In the genomic region with DNA sequence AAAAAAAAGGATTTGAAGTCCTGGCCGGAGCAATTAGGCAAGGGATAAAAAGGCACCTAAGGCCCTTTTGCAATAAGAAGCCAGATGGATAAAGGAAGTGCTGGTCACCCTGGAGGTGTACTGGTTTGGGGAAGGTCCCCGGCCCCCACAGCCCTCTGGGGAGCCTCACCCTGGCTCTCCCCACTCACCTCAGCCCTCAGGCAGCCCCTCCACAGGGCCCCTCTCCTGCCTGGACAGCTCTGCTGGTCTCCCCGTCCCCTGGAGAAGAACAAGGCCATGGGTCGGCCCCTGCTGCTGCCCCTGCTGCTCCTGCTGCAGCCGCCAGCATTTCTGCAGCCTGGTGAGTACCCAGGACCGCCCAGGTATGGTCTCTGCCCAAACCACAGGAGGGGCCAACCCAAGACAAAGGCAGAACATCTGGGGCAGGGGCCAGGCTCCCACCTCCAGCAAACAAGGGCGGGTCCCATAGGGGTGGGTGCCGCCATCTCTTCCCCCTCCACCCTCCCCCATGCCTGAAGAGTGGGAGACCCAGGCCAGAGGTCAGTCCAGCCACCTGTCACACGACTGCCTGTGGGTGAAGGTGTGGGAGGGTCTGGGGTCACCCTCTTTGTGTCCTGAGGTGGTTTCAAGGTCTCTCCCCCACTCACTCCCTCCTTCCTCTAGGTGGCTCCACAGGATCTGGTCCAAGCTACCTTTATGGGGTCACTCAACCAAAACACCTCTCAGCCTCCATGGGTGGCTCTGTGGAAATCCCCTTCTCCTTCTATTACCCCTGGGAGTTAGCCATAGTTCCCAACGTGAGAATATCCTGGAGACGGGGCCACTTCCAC, we compare ENCODE assay signal across 8 cellular contexts. TPM values are rescaled to one million over a fixed set of nuclear protein-coding genes. Genes with fewer than 3 reads are reported as not detected.
A peak's percentile ranks its signal among the peaks of the same experiment; 100 is the strongest.
DNase-seq lines count a peak whose midpoint lies in the region; ATAC-seq and TF ChIP-seq lines count a peak whose summit lies in the region.

A gene (plus strand): TSS at position 91 of the 830 bp plus-strand sequence. CDS start 186 bp downstream, at position 277.

- ATAC-seq in Right ventricle myocardium superior (ENCODE audit: poor library complexity), result no peak
- ATAC-seq in body of pancreas, result no peak
- peak in 1 of 2 donors; percentile 16 for ATAC-seq in lower lobe of right lung
- no peak for ATAC-seq in aorta (ENCODE audit: low FRiP score)

- WGBS in body of pancreas, 2 donors, result 89 to 90% methylated on average over 5 to 8 of the region's 11 CpGs
- WGBS in aorta, 2 donors, result 77 to 80% methylated on average over 11 of the region's 11 CpGs

- no peak for TF ChIP-seq POLR2A in body of pancreas (IDR thresholded peaks at IDR 0.05)

- peaks cover 51% of the 10 kb centered on the region for H3K36me3 Mint-ChIP-seq in nephron progenitor cell (ENCODE audit: low read depth)

- DNase-seq in cardiac muscle cell (ENCODE audit: low read depth in 1 of 2, low spot score in 1 of 2) (no peak), Right ventricle myocardium superior (no peak), body of pancreas (no peak), lower lobe of right lung (peak; percentile 39), aorta (peak in 1 of 2 donors; percentile 58), NCI-H345 treated with DMSO at 0.1 percent for 48 hours (lab: John Stamatoyannopoulos, UW; ENCODE audit: unreplicated experiment) (no peak), NCI-H187 (lab: John Stamatoyannopoulos, UW) (no peak), nephron progenitor cell (no peak)

- H3K4me3 ChIP-seq in cardiac muscle cell (no peak within 1 kb of the TSS), body of pancreas (no peak within 1 kb of the TSS), lower lobe of right lung (no peak within 1 kb of the TSS), aorta (ENCODE audit: low read length in 2 of 2) (no peak within 1 kb of the TSS)

- H3K27ac ChIP-seq in cardiac muscle cell (no peak within 1 kb of the TSS), body of pancreas (no peak within 1 kb of the TSS), lower lobe of right lung (no peak within 1 kb of the TSS), aorta (ENCODE audit: low read depth in 1 of 2, low read length in 2 of 2) (no peak within 1 kb of the TSS)

- TF ChIP-seq CTCF in cardiac muscle cell (IDR thresholded peaks at IDR 0.05; ENCODE audit: low read depth, low read length), result peak; percentile 7
- TF ChIP-seq CTCF in body of pancreas (IDR thresholded peaks at IDR 0.05), result no peak
- TF ChIP-seq CTCF in lower lobe of right lung (IDR thresholded peaks at IDR 0.05), result no peak
- TF ChIP-seq CTCF in nephron progenitor cell (IDR thresholded peaks at IDR 0.05), result no peak

- H3K4me1 ChIP-seq in cardiac muscle cell (ENCODE audit: low read depth) (no peaks in the 10 kb centered on the region), body of pancreas (no peaks in the 10 kb centered on the region), lower lobe of right lung (no peaks in the 10 kb centered on the region), aorta (ENCODE audit: control insufficient read depth in 1 of 2, insufficient read depth in 2 of 2, low read length in 2 of 2) (no peaks in the 10 kb centered on the region)

- H3K9me3 Mint-ChIP-seq in nephron progenitor cell, result no peaks in the 10 kb centered on the region

- intact Hi-C loops in Right ventricle myocardium superior (cut with DNase I) (no loop called here), body of pancreas (cut with DNase I) (no loop called here), lower lobe of right lung (cut with DNase I) (no loop called here), aorta (cut with DNase I) (no loop called here)

- H3K9me3 ChIP-seq in cardiac muscle cell (ENCODE audit: low read depth), result no peaks in the 10 kb centered on the region
- H3K9me3 ChIP-seq in body of pancreas, result no peaks in the 10 kb centered on the region
- H3K9me3 ChIP-seq in lower lobe of right lung, result no peaks in the 10 kb centered on the region
- no peaks in the 10 kb centered on the region for H3K9me3 ChIP-seq in aorta (ENCODE audit: control insufficient read depth, low read length)

- no peaks in the 10 kb centered on the region for H3K27me3 Mint-ChIP-seq in nephron progenitor cell (ENCODE audit: low read depth, poor library complexity)

- H3K4me1 Mint-ChIP-seq in nephron progenitor cell, result peaks cover 5% of the 10 kb centered on the region

- H3K36me3 ChIP-seq in cardiac muscle cell (peaks cover 51% of the 10 kb centered on the region), body of pancreas (replicated peaks in 1 of 2; ENCODE audit: insufficient read depth in 1 of 2, low read depth in 2 of 2) (peaks cover 6 to 24% of the 10 kb centered on the region in 2 donors), lower lobe of right lung (peaks cover 99% of the 10 kb centered on the region), aorta (ENCODE audit: control insufficient read depth in 1 of 2, insufficient read depth in 2 of 2, low read length in 1 of 2) (peaks cover 7% of the 10 kb centered on the region in 2 donors)

- H3K27me3 ChIP-seq in cardiac muscle cell, result no peaks in the 10 kb centered on the region
- H3K27me3 ChIP-seq in body of pancreas, result no peaks in the 10 kb centered on the region
- no peaks in the 10 kb centered on the region for H3K27me3 ChIP-seq in lower lobe of right lung (ENCODE audit: low read depth)
- H3K27me3 ChIP-seq in aorta (ENCODE audit: control insufficient read depth in 1 of 2, insufficient read depth in 2 of 2, low read length in 1 of 2), result no peaks in the 10 kb centered on the region

- no peak within 1 kb of the TSS for H3K4me3 Mint-ChIP-seq in nephron progenitor cell

- no peak within 1 kb of the TSS for H3K27ac Mint-ChIP-seq in nephron progenitor cell

RNA-seq across cellular contexts. Expression of the gene that starts here (rescaled TPM):
- total RNA-seq in cardiac muscle cell (28.5 and 29.1 TPM in 2 replicates), Right ventricle myocardium superior (8.8 TPM), body of pancreas (10 to 100 TPM; 63.3 to 65.6 TPM), lower lobe of right lung (35.9 TPM), aorta (10 to 100 TPM; 30.7 to 51.2 TPM)
- polyA plus RNA-seq in cardiac muscle cell (29.2 and 31.0 TPM in 2 replicates), aorta (100 to 1,000 TPM in 1 of 2 donors, 10 to 100 TPM in 1; 13.9 to 186 TPM)
